ENCODE assay signal across 25 cellular contexts in the genomic region with DNA sequence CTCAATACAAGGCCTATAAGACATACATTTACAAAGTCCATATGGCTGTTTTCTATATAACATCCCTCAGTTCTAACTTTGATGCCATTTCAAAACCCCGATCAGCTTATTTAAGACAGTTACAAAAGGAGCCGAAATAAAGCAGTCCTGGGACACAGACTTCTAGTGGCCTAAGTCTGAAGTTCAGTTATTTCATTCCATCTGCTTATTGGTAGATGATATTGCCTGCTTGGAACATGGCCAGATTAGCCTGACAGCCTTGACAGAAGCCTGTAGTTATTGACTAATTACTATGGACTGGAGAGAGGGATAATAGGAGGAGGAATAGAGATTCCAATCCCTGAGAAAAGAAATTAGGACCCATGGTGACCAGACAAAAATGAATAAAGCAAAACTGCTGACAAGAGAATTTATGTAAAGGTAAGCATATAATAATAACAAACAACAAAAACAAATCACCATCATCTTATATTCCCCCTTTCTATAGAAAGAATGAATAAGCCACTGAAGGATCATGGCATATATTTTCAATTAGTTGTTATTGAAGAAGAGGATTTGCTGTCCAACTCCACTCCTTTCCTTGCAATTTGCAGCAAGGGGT.
"Had no signal": no experiment of that assay in that cellular context is flagged by ENCODE, and none has a peak within 500 bp of the region (broad histone marks: within the 10 kb centered on the region; RNA-seq: fewer than 3 reads in every experiment).

No MANE protein-coding gene starts in this region.

- H3K9me3 Mint-ChIP-seq: endodermal cell; stimulated activated naive B cell treated with anti-CD40 and anti-IgM and Interleukin-4, amounts not matched to agents 10 μg/mL and 1 μg/mL and 100 μg/mL, for 72 hours had no signal

- H3K36me3 Mint-ChIP-seq: activated naive CD4-positive, alpha-beta T cell treated with anti-CD3 and anti-CD28 coated beads, Interleukin-2, amount 50 U/mL, for 24 hours; stimulated activated naive B cell treated with anti-CD40 and anti-IgM and Interleukin-4, amounts not matched to agents 10 μg/mL and 1 μg/mL and 100 μg/mL, for 72 hours had no signal

- DNase-seq: activated CD4-positive, alpha-beta T cell treated with anti-CD3 and anti-CD28 coated beads, Interleukin-2, amount 10 ng/mL, durations not matched to agents 7 days and 5 days; activated CD4-positive, CD25-positive, alpha-beta regulatory T cell treated with anti-CD3 and anti-CD28 coated beads, Interleukin-2, amount 50 U/mL, for 72 hours; activated CD8-positive, alpha-beta T cell treated with anti-CD3 and anti-CD28 coated beads, Interleukin-2, amount 10 ng/mL, durations not matched to agents 7 days and 5 days; activated gamma-delta T cell treated with Interleukin-2 at 50 U/mL for 16 hours; anterior cingulate cortex; body of pancreas; cortex of kidney; endodermal cell; heart left ventricle; islet precursor cell; left cardiac atrium; mesenchymal stem cell; mucosa of descending colon; nephron progenitor cell; nucleus accumbens; stimulated activated CD4-positive, alpha-beta T cell treated with anti-CD3 and anti-CD28 coated beads, Interleukin-2, amount 100 ng/mL, for 48 hours; stimulated activated CD8-positive, alpha-beta memory T cell treated with anti-CD3 and anti-CD28 coated beads, Interleukin-4, amount 100 ng/mL, for 48 hours; stimulated activated naive B cell treated with anti-CD40 and anti-IgM and Interleukin-4, amounts not matched to agents 10 μg/mL and 1 μg/mL and 100 μg/mL, for 72 hours; transverse colon; uterus had no signal

- H3K9me3 ChIP-seq: body of pancreas, gastroesophageal sphincter, transverse colon, uterus had no signal

- ATAC-seq: activated CD8-positive, alpha-beta T cell treated with anti-CD3 and anti-CD28 coated beads, Interleukin-2, amount 10 ng/mL, durations not matched to agents 7 days and 5 days; body of pancreas; gastroesophageal sphincter; heart left ventricle; left cardiac atrium; mucosa of descending colon; stimulated activated naive B cell treated with anti-CD40 and anti-IgM and Interleukin-4, amounts not matched to agents 10 μg/mL and 1 μg/mL and 100 μg/mL, for 72 hours had no signal

- H3K27ac Mint-ChIP-seq: activated CD4-positive, alpha-beta T cell treated with anti-CD3 and anti-CD28 coated beads, Interleukin-2, amount 10 ng/mL, durations not matched to agents 7 days and 5 days; activated CD8-positive, alpha-beta T cell treated with anti-CD3 and anti-CD28 coated beads, Interleukin-2, amount 10 ng/mL, durations not matched to agents 7 days and 5 days; activated naive CD4-positive, alpha-beta T cell treated with anti-CD3 and anti-CD28 coated beads, Interleukin-2, amount 50 U/mL, for 24 hours; activated T-helper 1 cell treated with anti-CD3 and anti-CD28 coated beads, Interleukin-12 subunit alpha, Interleukin-12 subunit beta, Interleukin-2, Interleukin-4 antibody, amounts not matched to agents 30 ng/mL and 10 ng/mL and 1 ng/mL, durations not matched to agents 14 hours and 24 hours and 36 hours; endodermal cell; nephron progenitor cell; stimulated activated naive B cell treated with anti-CD40 and anti-IgM and Interleukin-4, amounts not matched to agents 10 μg/mL and 1 μg/mL and 100 μg/mL, for 72 hours had no signal

- H3K27ac ChIP-seq: body of pancreas, cardiac muscle cell, gastroesophageal sphincter, heart left ventricle, transverse colon, uterus, VCaP had no signal

- H3K27me3 Mint-ChIP-seq: activated CD4-positive, alpha-beta T cell treated with anti-CD3 and anti-CD28 coated beads, Interleukin-2, amount 10 ng/mL, durations not matched to agents 7 days and 5 days; activated naive CD4-positive, alpha-beta T cell treated with anti-CD3 and anti-CD28 coated beads, Interleukin-2, amount 50 U/mL, for 24 hours; stimulated activated naive B cell treated with anti-CD40 and anti-IgM and Interleukin-4, amounts not matched to agents 10 μg/mL and 1 μg/mL and 100 μg/mL, for 72 hours had no signal

- H3K4me3 ChIP-seq: body of pancreas, cardiac muscle cell, gastroesophageal sphincter, heart left ventricle, mucosa of descending colon, transverse colon, uterus had no signal

- H3K27me3 ChIP-seq: body of pancreas, cardiac muscle cell, gastroesophageal sphincter, heart left ventricle, transverse colon, uterus had no signal

- H3K4me1 ChIP-seq: body of pancreas, gastroesophageal sphincter, heart left ventricle, transverse colon, uterus had no signal

- H3K4me3 Mint-ChIP-seq: activated CD4-positive, alpha-beta T cell treated with anti-CD3 and anti-CD28 coated beads, Interleukin-2, amount 10 ng/mL, durations not matched to agents 7 days and 5 days; activated CD8-positive, alpha-beta T cell treated with anti-CD3 and anti-CD28 coated beads, Interleukin-2, amount 10 ng/mL, durations not matched to agents 7 days and 5 days; activated naive CD4-positive, alpha-beta T cell treated with anti-CD3 and anti-CD28 coated beads, Interleukin-2, amount 50 U/mL, for 24 hours; activated T-helper 1 cell treated with anti-CD3 and anti-CD28 coated beads, Interleukin-12 subunit alpha, Interleukin-12 subunit beta, Interleukin-2, Interleukin-4 antibody, amounts not matched to agents 30 ng/mL and 10 ng/mL and 1 ng/mL, durations not matched to agents 14 hours and 24 hours and 36 hours; endodermal cell; nephron progenitor cell; stimulated activated naive B cell treated with anti-CD40 and anti-IgM and Interleukin-4, amounts not matched to agents 10 μg/mL and 1 μg/mL and 100 μg/mL, for 72 hours had no signal

- H3K4me1 Mint-ChIP-seq: activated CD4-positive, alpha-beta T cell treated with anti-CD3 and anti-CD28 coated beads, Interleukin-2, amount 10 ng/mL, durations not matched to agents 7 days and 5 days; activated naive CD4-positive, alpha-beta T cell treated with anti-CD3 and anti-CD28 coated beads, Interleukin-2, amount 50 U/mL, for 24 hours; endodermal cell; nephron progenitor cell; stimulated activated naive B cell treated with anti-CD40 and anti-IgM and Interleukin-4, amounts not matched to agents 10 μg/mL and 1 μg/mL and 100 μg/mL, for 72 hours had no signal

- H3K36me3 ChIP-seq: cardiac muscle cell, gastroesophageal sphincter, heart left ventricle, transverse colon, uterus had no signal
